In the genomic region with DNA sequence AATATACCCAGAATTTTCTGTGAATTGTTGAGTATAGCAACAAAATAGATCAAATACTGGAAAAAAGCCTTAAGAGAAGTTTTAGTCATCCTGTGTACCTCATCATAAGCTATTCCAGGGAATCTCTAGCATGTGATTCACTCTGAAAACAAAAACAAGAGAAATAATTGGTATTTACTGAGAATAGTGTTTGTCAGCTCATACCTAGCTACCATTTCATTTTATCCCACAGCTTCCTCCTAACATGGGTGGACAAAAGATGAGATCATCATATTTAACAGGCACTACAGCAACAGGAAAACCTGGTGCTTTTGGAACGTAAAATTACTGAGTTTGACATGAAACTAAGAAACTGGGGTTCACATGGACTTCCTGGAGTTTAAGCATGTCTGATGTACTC, we compare ENCODE assay signal across 22 cellular contexts.
A peak's percentile ranks its signal among the peaks of the same experiment; 100 is the strongest.
DNase-seq lines count a peak whose midpoint lies in the region; FAIRE-seq and TF ChIP-seq lines count a peak whose summit lies in the region.
"Had no signal": no experiment of that assay in that cellular context is flagged by ENCODE, and none has a peak within 500 bp of the region (broad histone marks: within the 10 kb centered on the region; RNA-seq: fewer than 3 reads in every experiment).

No MANE protein-coding gene starts in this region.

- TF ChIP-seq CTCF in fibroblast of the aortic adventitia (IDR thresholded peaks at IDR 0.05; ENCODE audit: insufficient read depth, low read length) (no peak), smooth muscle cell (IDR thresholded peaks at IDR 0.05; ENCODE audit: borderline replicate concordance, insufficient read depth, poor library complexity, severe bottlenecking) (no peak)

- H3K27me3 ChIP-seq in adipocyte (replicated peaks; ENCODE audit: control insufficient read depth, insufficient read depth, low read length) (no peaks in the 10 kb centered on the region), smooth muscle cell (ENCODE audit: low read depth) (no peaks in the 10 kb centered on the region)
- H3K27me3 ChIP-seq: ascending aorta, stomach had no signal

- no peak overlapping the region for H3K4me3 ChIP-seq in adipocyte (ENCODE audit: low read length)
- no peak overlapping the region for H3K4me3 ChIP-seq in fibroblast of the aortic adventitia (ENCODE audit: low read depth, low read length)
- no peak overlapping the region for H3K4me3 ChIP-seq in smooth muscle cell
- H3K4me3 ChIP-seq: ascending aorta, spleen, stomach had no signal

- no peaks in the 10 kb centered on the region for H4K20me1 ChIP-seq in smooth muscle cell (ENCODE audit: low read depth)

- FAIRE-seq in H54 (lab: Jason Lieb, UNC) = peak; percentile 57
- FAIRE-seq in HTR-8/SVneo (lab: Jason Lieb, UNC) = no peak
- FAIRE-seq: A204.1, GM12892 had no signal

- H3K9ac ChIP-seq in adipocyte (ENCODE audit: low read length) = no peak overlapping the region
- H3K9ac ChIP-seq in smooth muscle cell (ENCODE audit: low read depth) = no peak overlapping the region
- H3K9ac ChIP-seq: KMS-11 had no signal

- no peak overlapping the region for H3K4me2 ChIP-seq in smooth muscle cell
- H3K4me2 ChIP-seq: KMS-11 had no signal

- H3F3A ChIP-seq in smooth muscle cell (ENCODE audit: low read depth) = no peaks in the 10 kb centered on the region

- H3K4me1 ChIP-seq in adipocyte (ENCODE audit: control insufficient read depth, insufficient read depth, low read length) (no peaks in the 10 kb centered on the region), smooth muscle cell (ENCODE audit: low read depth) (no peaks in the 10 kb centered on the region)
- H3K4me1 ChIP-seq: ascending aorta, stomach had no signal

- H3K9me3 ChIP-seq in adipocyte (ENCODE audit: control insufficient read depth, low read length) (no peaks in the 10 kb centered on the region), smooth muscle cell (replicated peaks; ENCODE audit: low read depth) (no peaks in the 10 kb centered on the region)
- H3K9me3 ChIP-seq: ascending aorta, spleen, stomach had no signal

- no peak overlapping the region for H3K27ac ChIP-seq in smooth muscle cell (ENCODE audit: low read depth)
- H3K27ac ChIP-seq: ascending aorta, C4-2B, KMS-11, spleen, stomach had no signal

- no peak overlapping the region for H2AFZ ChIP-seq in smooth muscle cell (ENCODE audit: low read depth)

- TF ChIP-seq POLR2A in H54 (IDR thresholded peaks at IDR 0.05; ENCODE audit: low read depth, low read length) = no peak

- no peaks in the 10 kb centered on the region for H3K79me2 ChIP-seq in smooth muscle cell (ENCODE audit: low read depth)

- 83% methylated on average over 1 of the region's 1 CpG for WGBS in smooth muscle cell (ENCODE audit: low lambda C conversion rate)

- DNase-seq in A172 (ENCODE audit: low spot score) (peak; percentile 52), H54 (ENCODE audit: insufficient read length, low spot score) (no peak), adipocyte (ENCODE audit: low read depth) (peak; percentile 11), fibroblast of the aortic adventitia (ENCODE audit: low read depth) (peak; percentile 2), smooth muscle cell (lab: John Stamatoyannopoulos, UW; ENCODE audit: unreplicated experiment) (no peak), NCI-H524 treated with DMSO at 0.1 percent for 48 hours (lab: John Stamatoyannopoulos, UW) (no peak), HTR-8/SVneo (ENCODE audit: insufficient read length, low spot score) (no peak), Kasumi-1 (lab: John Stamatoyannopoulos, UW) (no peak)
- DNase-seq: activated CD4-positive, alpha-beta T cell treated with anti-CD3 and anti-CD28 coated beads for 1 hour; activated naive CD4-positive, alpha-beta T cell treated with anti-CD3 and anti-CD28 coated beads, Interleukin-2, amount 50 U/mL, for 16 hours; activated T-cell treated with anti-CD3 and anti-CD28 coated beads, Interleukin-2, amount 50 U/mL, for 72 hours; left ventricle myocardium superior; NCI-H1092; NCI-H2081 treated with DMSO at 0.1 percent for 48 hours; spleen; stomach; trophoblast cell had no signal

- no peaks in the 10 kb centered on the region for H3K36me3 ChIP-seq in adipocyte (ENCODE audit: control insufficient read depth, insufficient read depth, low read length, severe bottlenecking)
- H3K36me3 ChIP-seq in smooth muscle cell (ENCODE audit: low read depth) = no peaks in the 10 kb centered on the region
- H3K36me3 ChIP-seq: ascending aorta, spleen, stomach had no signal

Comparison
In these comparisons a context has a peak if more than half of its experiments do, and no peak if none do; other contexts are left out.
1. DNase-seq: peak in A172 (single experiment), adipocyte (single experiment) and fibroblast of the aortic adventitia (single experiment); none in H54 (single experiment), smooth muscle cell (single experiment), NCI-H524 treated with DMSO at 0.1 percent for 48 hours (single experiment), HTR-8/SVneo (single experiment) and Kasumi-1 (0 of 2).